Comparison of ENCODE assay signal across 11 cellular contexts in genomic region chr2:57908736-57909161, GRCh38.
DNase-seq lines count a peak whose midpoint lies in the region; ATAC-seq and TF ChIP-seq lines count a peak whose summit lies in the region.
"Had no signal": no experiment of that assay in that cellular context is flagged by ENCODE, and none has a peak within 500 bp of the region (broad histone marks: within the 10 kb centered on the region; RNA-seq: fewer than 3 reads in every experiment).

No MANE protein-coding gene starts in this region.

- H3K36me3 Mint-ChIP-seq in activated T-cell treated with anti-CD3 and anti-CD28 coated beads, Interleukin-2, amount 50 U/mL, for 72 hours (ENCODE audit: insufficient read depth in 2 of 2): no peaks in the 10 kb centered on the region
- peaks cover 2% of the 10 kb centered on the region for H3K36me3 Mint-ChIP-seq in IgD-negative memory B cell

- ATAC-seq in activated T-cell treated with anti-CD3 and anti-CD28 coated beads, Interleukin-2, amount 50 U/mL, for 72 hours (replicated peaks in 1 of 2): no peak
- peak; percentile 80 for ATAC-seq in HG02623 (IDR thresholded peaks at IDR 0.05; ENCODE audit: unreplicated experiment)
- no peak for ATAC-seq in stimulated activated naive CD8-positive, alpha-beta T cell treated with anti-CD3 and anti-CD28 coated beads, Interleukin-15, amount 100 ng/mL, for 72 hours
- ATAC-seq: HCT116 had no signal

- H3K9me3 Mint-ChIP-seq in activated T-cell treated with anti-CD3 and anti-CD28 coated beads, Interleukin-2, amount 50 U/mL, for 72 hours: no peaks in the 10 kb centered on the region
- peaks cover 0 to 7% (median 6%) of the 10 kb centered on the region in 3 donors for H3K9me3 Mint-ChIP-seq in IgD-negative memory B cell
- no peaks in the 10 kb centered on the region for H3K9me3 Mint-ChIP-seq in stimulated activated naive CD8-positive, alpha-beta T cell treated with anti-CD3 and anti-CD28 coated beads, Interleukin-15, amount 100 ng/mL, for 72 hours

- no peak for DNase-seq in activated T-cell treated with anti-CD3 and anti-CD28 coated beads, Interleukin-2, amount 50 U/mL, for 72 hours
- DNase-seq in activated T-cell treated with anti-CD3 and anti-CD28 coated beads for 4 hours (no peak), colonic mucosa (no peak), GM19240 (ENCODE audit: insufficient read length, low spot score) (no peak)
- no peak for DNase-seq in stimulated activated naive CD8-positive, alpha-beta T cell treated with anti-CD3 and anti-CD28 coated beads, Interleukin-15, amount 100 ng/mL, for 72 hours
- no peak for DNase-seq in NK-92 treated with Interleukin-12 subunit alpha and Interleukin-12 subunit beta, amount 100 ng/mL, for 24 hours (lab: John Stamatoyannopoulos, UW)
- DNase-seq: effector memory CD4-positive, alpha-beta T cell; NCI-H2227 treated with DMSO at 0.1 percent for 48 hours had no signal

- H3K27ac ChIP-seq in colonic mucosa: no peak overlapping the region

- intact Hi-C loops in colonic mucosa (cut with DNase I): loop anchor here (10.0 kb wide), 1 partner anchor 144 kb away; no protein-coding TSS in a partner anchor

- H3K27me3 Mint-ChIP-seq in activated T-cell treated with anti-CD3 and anti-CD28 coated beads, Interleukin-2, amount 50 U/mL, for 72 hours (ENCODE audit: low read depth): no peaks in the 10 kb centered on the region
- H3K27me3 Mint-ChIP-seq in IgD-negative memory B cell: no peaks in the 10 kb centered on the region
- H3K27me3 Mint-ChIP-seq in stimulated activated naive CD8-positive, alpha-beta T cell treated with anti-CD3 and anti-CD28 coated beads, Interleukin-15, amount 100 ng/mL, for 72 hours: no peaks in the 10 kb centered on the region

- H3K4me1 ChIP-seq in colonic mucosa: no peaks in the 10 kb centered on the region

- no peaks in the 10 kb centered on the region for H3K9me3 ChIP-seq in colonic mucosa

- H3K36me3 ChIP-seq in colonic mucosa: no peaks in the 10 kb centered on the region

- TF ChIP-seq CTCF in colonic mucosa (IDR thresholded peaks at IDR 0.05): no peak

- H3K27me3 ChIP-seq in colonic mucosa: no peaks in the 10 kb centered on the region

- no peak overlapping the region for H3K4me3 ChIP-seq in colonic mucosa

- H3K9ac ChIP-seq in colonic mucosa (ENCODE audit: low read depth in 2 of 2, low read length in 2 of 2): no peak overlapping the region

- H3K4me3 Mint-ChIP-seq in activated T-cell treated with anti-CD3 and anti-CD28 coated beads, Interleukin-2, amount 50 U/mL, for 72 hours: no peak overlapping the region
- peak overlapping the region; percentile 39 to 81 (median 62) for H3K4me3 Mint-ChIP-seq in IgD-negative memory B cell
- H3K4me3 Mint-ChIP-seq in stimulated activated naive CD8-positive, alpha-beta T cell treated with anti-CD3 and anti-CD28 coated beads, Interleukin-15, amount 100 ng/mL, for 72 hours: no peak overlapping the region

- H3K4me1 Mint-ChIP-seq in activated T-cell treated with anti-CD3 and anti-CD28 coated beads, Interleukin-2, amount 50 U/mL, for 72 hours (ENCODE audit: low read depth): no peaks in the 10 kb centered on the region
- H3K4me1 Mint-ChIP-seq in IgD-negative memory B cell: peaks cover 15 to 26% (median 20%) of the 10 kb centered on the region in 3 donors
- H3K4me1 Mint-ChIP-seq in stimulated activated naive CD8-positive, alpha-beta T cell treated with anti-CD3 and anti-CD28 coated beads, Interleukin-15, amount 100 ng/mL, for 72 hours: peaks cover 6% of the 10 kb centered on the region

- peak overlapping the region; percentile 38 for H3K27ac Mint-ChIP-seq in activated T-cell treated with anti-CD3 and anti-CD28 coated beads, Interleukin-2, amount 50 U/mL, for 72 hours
- H3K27ac Mint-ChIP-seq in IgD-negative memory B cell: peak overlapping the region; percentile 73 to 98 (median 75)
- peak overlapping the region; percentile 89 to 96 for H3K27ac Mint-ChIP-seq in stimulated activated naive CD8-positive, alpha-beta T cell treated with anti-CD3 and anti-CD28 coated beads, Interleukin-15, amount 100 ng/mL, for 72 hours

Comparison
In these comparisons a context has a peak if more than half of its experiments do, and no peak if none do; other contexts are left out.
1. H3K27ac Mint-ChIP-seq: peak in every context shown above with its lines; median percentile 92 in stimulated activated naive CD8-positive, alpha-beta T cell treated with anti-CD3 and anti-CD28 coated beads, Interleukin-15, amount 100 ng/mL, for 72 hours; 75 in IgD-negative memory B cell; 38 in activated T-cell treated with anti-CD3 and anti-CD28 coated beads, Interleukin-2, amount 50 U/mL, for 72 hours.
2. H3K4me3 Mint-ChIP-seq: peak in IgD-negative memory B cell (4 of 4); none in activated T-cell treated with anti-CD3 and anti-CD28 coated beads, Interleukin-2, amount 50 U/mL, for 72 hours (0 of 2) and stimulated activated naive CD8-positive, alpha-beta T cell treated with anti-CD3 and anti-CD28 coated beads, Interleukin-15, amount 100 ng/mL, for 72 hours (0 of 2).